ENCODE assay signal across 12 cellular contexts in the genomic region with DNA sequence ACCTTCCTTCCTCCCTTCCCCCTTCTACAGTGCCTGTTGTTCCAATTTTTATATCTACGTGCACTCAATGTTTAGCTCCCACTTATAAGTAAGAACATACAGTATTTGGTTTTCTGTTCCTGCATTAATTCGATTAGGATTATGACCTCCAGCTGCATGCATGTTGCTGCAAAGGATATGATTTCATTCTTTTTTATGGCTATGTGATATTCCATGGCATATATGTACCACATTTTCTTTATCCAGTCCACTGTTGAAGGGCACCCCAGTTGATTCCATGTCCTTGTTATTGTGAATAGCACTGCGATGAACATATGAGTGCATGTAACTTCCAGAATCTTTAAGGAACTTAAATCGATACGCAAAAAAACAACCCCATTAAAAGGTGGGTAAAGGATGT. TPM values are rescaled to one million over a fixed set of nuclear protein-coding genes. Genes with fewer than 3 reads are reported as not detected.
"Had no signal": no experiment of that assay in that cellular context is flagged by ENCODE, and none has a peak within 500 bp of the region (broad histone marks: within the 10 kb centered on the region; RNA-seq: fewer than 3 reads in every experiment).

No MANE protein-coding gene starts in this region.

- H2AFZ ChIP-seq: GM23248, GM23338 had no signal

- H3K4me3 ChIP-seq: GM23248, GM23338, HAP-1 had no signal

- FAIRE-seq: H1, H54 had no signal

- H3K9me3 ChIP-seq: HAP-1 had no signal

- H3K9me3 Mint-ChIP-seq: GM23338, H9, HFFc6 had no signal

- H3K4me2 ChIP-seq: GM23338 had no signal

- H3K27ac Mint-ChIP-seq: GM23338, H9, HFFc6 had no signal

- H3K9ac ChIP-seq: GM23248 had no signal

- H3K4me1 ChIP-seq: HAP-1 had no signal

- DNase-seq: GM23248, GOT3, H7, H9, HCEC 1CT, HFFc6 had no signal

- H3K4me1 Mint-ChIP-seq: GM23338, H9 had no signal

- H3K27ac ChIP-seq: GM23248 had no signal

- H3K4me3 Mint-ChIP-seq: GM23338, H9, HFFc6 had no signal

- H3K36me3 ChIP-seq: HAP-1 had no signal

- ATAC-seq: GM23338, HCT116 had no signal

RNA-seq across cellular contexts. Expression of gene GNGT1, which starts 57.9 kb away (rescaled TPM):
- total RNA-seq: GM23248, GM23338, H4, H7, HFFc6 had no signal
- polyA plus RNA-seq: GM23248, H1 had no signal
